25 cellular contexts compared by ENCODE assay signal in genomic region chr3:54745863-54746262, GRCh38.
"Had no signal": no experiment of that assay in that cellular context is flagged by ENCODE, and none has a peak within 500 bp of the region (broad histone marks: within the 10 kb centered on the region; RNA-seq: fewer than 3 reads in every experiment).

No MANE protein-coding gene starts in this region.

- H3K4me2 ChIP-seq: hepatocyte had no signal

- ATAC-seq: effector memory CD8-positive, alpha-beta T cell; esophagus mucosa; foreskin keratinocyte; gastrocnemius medialis; gastroesophageal sphincter; heart left ventricle; heart right ventricle had no signal

- H3K4me3 ChIP-seq: colonic mucosa, coronary artery, dorsolateral prefrontal cortex, esophagus muscularis mucosa, esophagus squamous epithelium, gastrocnemius medialis, gastroesophageal sphincter, heart left ventricle, heart right ventricle, hepatocyte had no signal

- H3K79me2 ChIP-seq: hepatocyte had no signal

- H3K4me1 ChIP-seq: colonic mucosa, esophagus squamous epithelium, foreskin keratinocyte, gastrocnemius medialis, gastroesophageal sphincter, heart left ventricle, heart right ventricle had no signal

- H2AFZ ChIP-seq: hepatocyte had no signal

- H3K27me3 ChIP-seq: colonic mucosa, dorsolateral prefrontal cortex, esophagus muscularis mucosa, esophagus squamous epithelium, foreskin keratinocyte, gastrocnemius medialis, gastroesophageal sphincter, heart left ventricle, heart right ventricle, hepatocyte had no signal

- H3K9me3 ChIP-seq: colonic mucosa, esophagus muscularis mucosa, esophagus squamous epithelium, gastrocnemius medialis, gastroesophageal sphincter, heart left ventricle, heart right ventricle had no signal

- H3K27ac ChIP-seq: colonic mucosa, coronary artery, dorsolateral prefrontal cortex, epithelial cell of prostate, esophagus muscularis mucosa, esophagus squamous epithelium, foreskin keratinocyte, gastrocnemius medialis, gastroesophageal sphincter, heart left ventricle, heart right ventricle, hepatocyte had no signal

- H3K36me3 ChIP-seq: colonic mucosa, esophagus muscularis mucosa, esophagus squamous epithelium, gastrocnemius medialis, gastroesophageal sphincter, heart left ventricle, heart right ventricle had no signal

- DNase-seq: colonic mucosa; cortex of kidney; dermis blood vessel endothelial cell; dorsolateral prefrontal cortex; effector CD4-positive, alpha-beta T cell; effector CD8-positive, alpha-beta T cell; effector memory CD4-positive, alpha-beta T cell; effector memory CD8-positive, alpha-beta T cell; endodermal cell; erythroblast; esophagus squamous epithelium; foreskin fibroblast; foreskin keratinocyte; foreskin melanocyte; gastrocnemius medialis; glutamatergic neuron; head of caudate nucleus; heart left ventricle; heart right ventricle had no signal
